8 cellular contexts compared by ENCODE assay signal in the genomic region with DNA sequence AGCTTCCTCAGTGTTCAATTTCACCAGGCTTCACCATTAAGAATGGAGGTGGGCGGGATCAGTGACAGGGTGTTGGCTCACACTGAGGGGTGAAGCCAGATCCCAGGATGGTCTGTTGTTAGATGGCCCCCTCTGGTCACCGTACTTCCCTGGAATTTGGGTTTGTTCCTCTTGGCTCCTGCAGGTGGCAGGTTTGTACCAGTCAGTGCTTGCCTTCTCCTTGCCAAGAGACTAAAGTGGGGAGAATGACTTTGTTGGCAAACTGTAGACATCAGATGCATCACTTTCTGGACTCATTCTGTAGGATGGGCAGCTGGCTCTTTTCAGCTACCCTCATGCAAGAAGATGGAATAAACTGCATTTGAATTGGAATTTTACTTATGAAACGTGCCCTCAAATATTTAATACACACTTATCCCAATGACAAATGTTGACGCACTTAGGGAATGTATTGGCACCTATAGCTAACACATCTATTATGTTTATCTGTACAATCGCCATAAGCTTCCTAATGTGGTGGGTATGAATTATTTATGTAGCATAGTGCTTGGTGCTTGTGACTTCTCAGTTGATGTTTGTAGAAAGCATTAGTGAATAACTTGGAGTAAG. TPM values are rescaled to one million over a fixed set of nuclear protein-coding genes. Genes with fewer than 3 reads are reported as not detected.
DNase-seq lines count a peak whose midpoint lies in the region; ATAC-seq, FAIRE-seq and TF ChIP-seq lines count a peak whose summit lies in the region.

No MANE protein-coding gene starts in this region.

- H3K27me3 ChIP-seq in parathyroid adenoma (ENCODE audit: control insufficient read depth, insufficient read depth, low read length), result no peaks in the 10 kb centered on the region

- H2AFZ ChIP-seq in parathyroid adenoma, result no peak overlapping the region

- H3K4me3 ChIP-seq in fibroblast of pulmonary artery (replicated peaks; ENCODE audit: low read depth, low read length) (no peak overlapping the region), parathyroid adenoma (ENCODE audit: low read depth, low read length) (no peak overlapping the region)

- H3K4me2 ChIP-seq in parathyroid adenoma (ENCODE audit: low read length), result no peak overlapping the region

- ATAC-seq in HG03135 (IDR thresholded peaks at IDR 0.05; ENCODE audit: unreplicated experiment), result no peak

- H3K4me1 ChIP-seq in parathyroid adenoma, result no peaks in the 10 kb centered on the region

- no peak for FAIRE-seq in GM12892 (lab: Jason Lieb, UNC)

- H3K79me2 ChIP-seq in parathyroid adenoma, result no peaks in the 10 kb centered on the region

- no peak overlapping the region for H3K9ac ChIP-seq in parathyroid adenoma

- H3K9me3 ChIP-seq in parathyroid adenoma (ENCODE audit: control insufficient read depth, low read length), result no peaks in the 10 kb centered on the region

- no peaks in the 10 kb centered on the region for H3K36me3 ChIP-seq in parathyroid adenoma (ENCODE audit: control insufficient read depth, insufficient read depth, low read length)

- no peak overlapping the region for H3K27ac ChIP-seq in parathyroid adenoma

- DNase-seq in NCI-H2171 treated with DMSO at 0.1 percent for 48 hours (lab: John Stamatoyannopoulos, UW) (peak; percentile 25), NCI-H2171 (lab: John Stamatoyannopoulos, UW) (no peak), HuH-7 (ENCODE audit: low spot score) (peak; percentile 28), SKM-1 treated with dmso at 0.1 percent for 144 hours (lab: John Stamatoyannopoulos, UW; ENCODE audit: unreplicated experiment) (peak; percentile 37), fibroblast of pulmonary artery (ENCODE audit: low read depth) (peak; percentile 48), GM12892 (ENCODE audit: insufficient read length) (no peak)

- peak; percentile 49 for TF ChIP-seq CTCF in fibroblast of pulmonary artery (IDR thresholded peaks at IDR 0.05; ENCODE audit: low read length, missing control alignments)
- TF ChIP-seq CTCF in parathyroid adenoma (IDR thresholded peaks at IDR 0.05), result peak; percentile 72

- no peak for TF ChIP-seq POLR2A in GM12892 (IDR thresholded peaks at IDR 0.05; ENCODE audit: low read depth, low read length)

RNA-seq across cellular contexts. Expression of gene ANKRD55, which starts 31.4 kb away (rescaled TPM):
- not detected for polyA plus RNA-seq in GM12892 (2012; ENCODE audit: missing spikeins)

Comparison
In these comparisons a context has a peak if more than half of its experiments do, and no peak if none do; other contexts are left out.
1. DNase-seq: peak in NCI-H2171 treated with DMSO at 0.1 percent for 48 hours (single experiment), HuH-7 (single experiment), SKM-1 treated with dmso at 0.1 percent for 144 hours (single experiment) and fibroblast of pulmonary artery (single experiment); none in NCI-H2171 (single experiment) and GM12892 (single experiment).